ENCODE assay signal across 11 cellular contexts in genomic region chr7:41882745-41883527, GRCh38.
DNase-seq lines count a peak whose midpoint lies in the region; ATAC-seq and TF ChIP-seq lines count a peak whose summit lies in the region.
"Had no signal": no experiment of that assay in that cellular context is flagged by ENCODE, and none has a peak within 500 bp of the region (broad histone marks: within the 10 kb centered on the region; RNA-seq: fewer than 3 reads in every experiment).

No MANE protein-coding gene starts in this region.

- POLR2A ChIA-PET in CD4-positive, alpha-beta T cell (lab: Charles Lee), result no interaction called here

- H3K4me1 Mint-ChIP-seq in CD4-positive, alpha-beta T cell (ENCODE audit: low read depth), result peaks cover 20% of the 10 kb centered on the region
- H3K4me1 Mint-ChIP-seq in activated naive CD8-positive, alpha-beta T cell treated with anti-CD3 and anti-CD28 coated beads for 36 hours, result peaks cover 36% of the 10 kb centered on the region
- H3K4me1 Mint-ChIP-seq in HFFc6 (ENCODE audit: low read depth), result peaks cover 67% of the 10 kb centered on the region

- H3K27ac ChIP-seq in CD4-positive, alpha-beta T cell (ENCODE audit: low read depth, low read length), result peak overlapping the region; percentile 68
- no peak overlapping the region for H3K27ac ChIP-seq in ovary

- H3K4me3 Mint-ChIP-seq in CD4-positive, alpha-beta T cell, result no peak overlapping the region
- no peak overlapping the region for H3K4me3 Mint-ChIP-seq in activated naive CD8-positive, alpha-beta T cell treated with anti-CD3 and anti-CD28 coated beads for 36 hours
- no peak overlapping the region for H3K4me3 Mint-ChIP-seq in HFFc6

- DNase-seq in CD4-positive, alpha-beta T cell, result no peak
- DNase-seq in activated naive CD8-positive, alpha-beta T cell treated with anti-CD3 and anti-CD28 coated beads for 36 hours, result no peak
- DNase-seq in HFFc6, result no peak
- no peak for DNase-seq in ovary
- DNase-seq in mucosa of gallbladder (ENCODE audit: low spot score), result no peak
- no peak for DNase-seq in dermis blood vessel endothelial cell
- DNase-seq: aorta, HCEC 1CT, NCI-H1105 treated with DMSO at 0.1 percent for 48 hours had no signal

- TF ChIP-seq CTCF in CD4-positive, alpha-beta T cell (IDR thresholded peaks at IDR 0.05), result no peak
- TF ChIP-seq CTCF in HFFc6 (IDR thresholded peaks at IDR 0.05), result no peak; the same call in 1 of the 2 replicates
- TF ChIP-seq CTCF in ovary (IDR thresholded peaks at IDR 0.05), result no peak

- H3K27ac Mint-ChIP-seq in CD4-positive, alpha-beta T cell, result no peak overlapping the region
- peak overlapping the region; percentile 100 for H3K27ac Mint-ChIP-seq in activated naive CD8-positive, alpha-beta T cell treated with anti-CD3 and anti-CD28 coated beads for 36 hours
- H3K27ac Mint-ChIP-seq in HFFc6, result no peak overlapping the region

- CTCF ChIA-PET in CD4-positive, alpha-beta T cell (lab: Charles Lee), result no interaction called here

- peaks cover 11% of the 10 kb centered on the region for H3K36me3 Mint-ChIP-seq in CD4-positive, alpha-beta T cell (ENCODE audit: low read depth)
- peaks cover 40% of the 10 kb centered on the region for H3K36me3 Mint-ChIP-seq in activated naive CD8-positive, alpha-beta T cell treated with anti-CD3 and anti-CD28 coated beads for 36 hours
- no peaks in the 10 kb centered on the region for H3K36me3 Mint-ChIP-seq in HFFc6 (ENCODE audit: low read depth)

- H3K9me3 ChIP-seq in CD4-positive, alpha-beta T cell (ENCODE audit: control insufficient read depth, low read length), result no peaks in the 10 kb centered on the region
- H3K9me3 ChIP-seq in ovary, result no peaks in the 10 kb centered on the region

- intact Hi-C loops in CD4-positive, alpha-beta T cell (cut with DNase I, micrococcal nuclease), result no loop called here
- intact Hi-C loops in ovary (cut with DNase I), result no loop called here

- H3K4me1 ChIP-seq in ovary (ENCODE audit: insufficient read depth), result peaks cover 13% of the 10 kb centered on the region

- no peak for TF ChIP-seq EP300 in ovary (IDR thresholded peaks at IDR 0.05)

- no peak for TF ChIP-seq POLR2A in ovary (IDR thresholded peaks at IDR 0.05)

- no peaks in the 10 kb centered on the region for H3K9me3 Mint-ChIP-seq in CD4-positive, alpha-beta T cell
- H3K9me3 Mint-ChIP-seq in activated naive CD8-positive, alpha-beta T cell treated with anti-CD3 and anti-CD28 coated beads for 36 hours, result peaks cover 31% of the 10 kb centered on the region
- H3K9me3 Mint-ChIP-seq in HFFc6, result no peaks in the 10 kb centered on the region

- no peaks in the 10 kb centered on the region for H3K27me3 Mint-ChIP-seq in CD4-positive, alpha-beta T cell
- no peaks in the 10 kb centered on the region for H3K27me3 Mint-ChIP-seq in activated naive CD8-positive, alpha-beta T cell treated with anti-CD3 and anti-CD28 coated beads for 36 hours
- no peaks in the 10 kb centered on the region; the same call in 1 of the 2 replicates for H3K27me3 Mint-ChIP-seq in HFFc6 (ENCODE audit: insufficient read depth)

- 83 to 88% (median 84%) methylated on average over 17 of the region's 17 CpGs for WGBS in ovary, 3 donors

- H3K4me3 ChIP-seq in ovary, result no peak overlapping the region

- no peak for ATAC-seq in CD4-positive, alpha-beta T cell (ENCODE audit: poor library complexity)
- ATAC-seq in GM19395 (IDR thresholded peaks at IDR 0.05; ENCODE audit: unreplicated experiment) (peak; percentile 39), HG03064 (IDR thresholded peaks at IDR 0.05; ENCODE audit: low read depth, unreplicated experiment) (peak; percentile 31)

- H3K27me3 ChIP-seq in CD4-positive, alpha-beta T cell (ENCODE audit: control insufficient read depth, insufficient read depth, low read length), result no peaks in the 10 kb centered on the region
- no peaks in the 10 kb centered on the region for H3K27me3 ChIP-seq in ovary

- no peaks in the 10 kb centered on the region for H3K36me3 ChIP-seq in ovary
